ENCODE assay signal across 1 cellular context in the genomic region with DNA sequence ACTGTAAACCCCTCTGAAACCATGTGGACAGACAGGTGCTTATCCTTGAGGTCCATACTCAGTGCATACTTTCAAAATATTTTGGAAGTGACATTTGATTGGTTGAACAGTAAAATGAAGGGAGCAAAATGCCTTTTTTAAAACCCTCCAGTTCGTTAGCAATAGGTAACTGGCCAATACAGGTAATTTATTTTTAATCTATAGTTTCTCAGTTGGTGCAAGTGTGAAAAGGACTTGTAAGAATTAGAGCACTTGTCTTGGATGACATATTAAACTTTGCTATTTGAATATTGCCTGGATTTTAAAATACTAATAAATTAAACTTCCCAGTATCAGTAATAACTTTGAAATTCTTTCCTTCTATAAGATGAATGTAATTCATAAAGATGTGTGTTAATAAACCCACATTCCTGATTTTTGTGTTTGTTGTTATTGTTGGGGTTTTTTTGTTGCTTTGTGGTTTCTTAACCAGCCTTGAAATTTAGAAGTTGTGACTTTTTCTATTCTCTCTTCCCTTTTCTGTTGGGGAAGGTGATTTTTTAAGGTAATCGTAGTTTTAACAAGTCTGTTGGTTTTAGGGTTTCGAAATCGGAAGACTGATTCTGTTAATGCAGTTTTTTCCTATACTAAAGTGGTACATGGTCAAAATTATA.
TF ChIP-seq lines count a peak whose summit lies in the region.

No MANE protein-coding gene starts in this region.

TF ChIP-seq in GM12878, 131 proteins besides CTCF, POLR2A, EP300 and RAD21 (continued from another document):
- TF ChIP-seq, protein P1, sequence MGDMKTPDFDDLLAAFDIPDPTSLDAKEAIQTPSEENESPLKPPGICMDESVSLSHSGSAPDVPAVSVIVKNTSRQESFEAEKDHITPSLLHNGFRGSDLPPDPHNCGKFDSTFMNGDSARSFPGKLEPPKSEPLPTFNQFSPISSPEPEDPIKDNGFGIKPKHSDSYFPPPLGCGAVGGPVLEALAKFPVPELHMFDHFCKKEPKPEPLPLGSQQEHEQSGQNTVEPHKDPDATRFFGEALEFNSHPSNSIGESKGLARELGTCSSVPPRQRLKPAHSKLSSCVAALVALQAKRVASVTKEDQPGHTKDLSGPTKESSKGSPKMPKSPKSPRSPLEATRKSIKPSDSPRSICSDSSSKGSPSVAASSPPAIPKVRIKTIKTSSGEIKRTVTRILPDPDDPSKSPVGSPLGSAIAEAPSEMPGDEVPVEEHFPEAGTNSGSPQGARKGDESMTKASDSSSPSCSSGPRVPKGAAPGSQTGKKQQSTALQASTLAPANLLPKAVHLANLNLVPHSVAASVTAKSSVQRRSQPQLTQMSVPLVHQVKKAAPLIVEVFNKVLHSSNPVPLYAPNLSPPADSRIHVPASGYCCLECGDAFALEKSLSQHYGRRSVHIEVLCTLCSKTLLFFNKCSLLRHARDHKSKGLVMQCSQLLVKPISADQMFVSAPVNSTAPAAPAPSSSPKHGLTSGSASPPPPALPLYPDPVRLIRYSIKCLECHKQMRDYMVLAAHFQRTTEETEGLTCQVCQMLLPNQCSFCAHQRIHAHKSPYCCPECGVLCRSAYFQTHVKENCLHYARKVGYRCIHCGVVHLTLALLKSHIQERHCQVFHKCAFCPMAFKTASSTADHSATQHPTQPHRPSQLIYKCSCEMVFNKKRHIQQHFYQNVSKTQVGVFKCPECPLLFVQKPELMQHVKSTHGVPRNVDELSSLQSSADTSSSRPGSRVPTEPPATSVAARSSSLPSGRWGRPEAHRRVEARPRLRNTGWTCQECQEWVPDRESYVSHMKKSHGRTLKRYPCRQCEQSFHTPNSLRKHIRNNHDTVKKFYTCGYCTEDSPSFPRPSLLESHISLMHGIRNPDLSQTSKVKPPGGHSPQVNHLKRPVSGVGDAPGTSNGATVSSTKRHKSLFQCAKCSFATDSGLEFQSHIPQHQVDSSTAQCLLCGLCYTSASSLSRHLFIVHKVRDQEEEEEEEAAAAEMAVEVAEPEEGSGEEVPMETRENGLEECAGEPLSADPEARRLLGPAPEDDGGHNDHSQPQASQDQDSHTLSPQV (IDR thresholded peaks at IDR 0.05) = no peak
- TF ChIP-seq SRF (IDR thresholded peaks at IDR 0.05; ENCODE audit: low read depth in 2 of 2, low read length in 2 of 2) (no peak), CBX5 (IDR thresholded peaks at IDR 0.05; ENCODE audit: low read depth) (peak; percentile 51; the same call in 1 of the 2 replicates)
- TF ChIP-seq, protein P2, sequence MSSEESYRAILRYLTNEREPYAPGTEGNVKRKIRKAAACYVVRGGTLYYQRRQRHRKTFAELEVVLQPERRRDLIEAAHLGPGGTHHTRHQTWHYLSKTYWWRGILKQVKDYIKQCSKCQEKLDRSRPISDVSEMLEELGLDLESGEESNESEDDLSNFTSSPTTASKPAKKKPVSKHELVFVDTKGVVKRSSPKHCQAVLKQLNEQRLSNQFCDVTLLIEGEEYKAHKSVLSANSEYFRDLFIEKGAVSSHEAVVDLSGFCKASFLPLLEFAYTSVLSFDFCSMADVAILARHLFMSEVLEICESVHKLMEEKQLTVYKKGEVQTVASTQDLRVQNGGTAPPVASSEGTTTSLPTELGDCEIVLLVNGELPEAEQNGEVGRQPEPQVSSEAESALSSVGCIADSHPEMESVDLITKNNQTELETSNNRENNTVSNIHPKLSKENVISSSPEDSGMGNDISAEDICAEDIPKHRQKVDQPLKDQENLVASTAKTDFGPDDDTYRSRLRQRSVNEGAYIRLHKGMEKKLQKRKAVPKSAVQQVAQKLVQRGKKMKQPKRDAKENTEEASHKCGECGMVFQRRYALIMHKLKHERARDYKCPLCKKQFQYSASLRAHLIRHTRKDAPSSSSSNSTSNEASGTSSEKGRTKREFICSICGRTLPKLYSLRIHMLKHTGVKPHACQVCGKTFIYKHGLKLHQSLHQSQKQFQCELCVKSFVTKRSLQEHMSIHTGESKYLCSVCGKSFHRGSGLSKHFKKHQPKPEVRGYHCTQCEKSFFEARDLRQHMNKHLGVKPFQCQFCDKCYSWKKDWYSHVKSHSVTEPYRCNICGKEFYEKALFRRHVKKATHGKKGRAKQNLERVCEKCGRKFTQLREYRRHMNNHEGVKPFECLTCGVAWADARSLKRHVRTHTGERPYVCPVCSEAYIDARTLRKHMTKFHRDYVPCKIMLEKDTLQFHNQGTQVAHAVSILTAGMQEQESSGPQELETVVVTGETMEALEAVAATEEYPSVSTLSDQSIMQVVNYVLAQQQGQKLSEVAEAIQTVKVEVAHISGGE (CRISPR knock-in tag; IDR thresholded peaks at IDR 0.05) = no peak
